1 cellular context compared by ENCODE assay signal in genomic region chr6:20266851-20267608, GRCh38.
TF ChIP-seq lines count a peak whose summit lies in the region.

No MANE protein-coding gene starts in this region.

TF ChIP-seq in GM12878, 131 proteins besides CTCF, POLR2A, EP300 and RAD21 (continued from another document):
- TF ChIP-seq ZBTB40 (IDR thresholded peaks at IDR 0.05; ENCODE audit: borderline replicate concordance) (peak; percentile 68), TCF7 (IDR thresholded peaks at IDR 0.05; ENCODE audit: borderline replicate concordance) (no peak), RUNX3 (IDR thresholded peaks at IDR 0.05; ENCODE audit: low read length) (peak; percentile 45), MTA3 (IDR thresholded peaks at IDR 0.05; ENCODE audit: borderline replicate concordance, low read length) (peak; percentile 52; the same call in 1 of the 2 replicates), MTA2 (IDR thresholded peaks at IDR 0.05; ENCODE audit: low read depth) (0 out of 2 replicates have a peak, but pooled peaks have one; percentile 13), ZNF687 (IDR thresholded peaks at IDR 0.05) (no peak), ZSCAN29 (IDR thresholded peaks at IDR 0.05) (no peak), E2F4 (IDR thresholded peaks at IDR 0.05; ENCODE audit: low read depth, low read length) (no peak), SRF (IDR thresholded peaks at IDR 0.05; ENCODE audit: low read depth in 2 of 2, low read length in 2 of 2) (peak in 1 of 2 experiments; percentile 46; a peak in 2 of 4 replicates), RFX5 (IDR thresholded peaks at IDR 0.05; ENCODE audit: low read depth, low read length) (no peak), TBL1XR1 (IDR thresholded peaks at IDR 0.05; ENCODE audit: low read depth, low read length) (no peak), FOXM1 (IDR thresholded peaks at IDR 0.05; ENCODE audit: low read depth, low read length) (peak; percentile 39; the same call in 1 of the 2 replicates), NFIC (IDR thresholded peaks at IDR 0.05; ENCODE audit: low read depth, low read length) (peak; percentile 74), YY1 (IDR thresholded peaks at IDR 0.05; ENCODE audit: low read depth, low read length) (peak; percentile 87), ETV6 (conservative IDR thresholded peaks at IDR 0.05 in 1 of 2, IDR thresholded peaks at IDR 0.05 in 1 of 2; ENCODE audit: borderline replicate concordance in 1 of 2, low read depth in 1 of 2) (peak in 1 of 2 experiments; percentile 57; a peak in 1 of 4 replicates)
- TF ChIP-seq, protein P1, sequence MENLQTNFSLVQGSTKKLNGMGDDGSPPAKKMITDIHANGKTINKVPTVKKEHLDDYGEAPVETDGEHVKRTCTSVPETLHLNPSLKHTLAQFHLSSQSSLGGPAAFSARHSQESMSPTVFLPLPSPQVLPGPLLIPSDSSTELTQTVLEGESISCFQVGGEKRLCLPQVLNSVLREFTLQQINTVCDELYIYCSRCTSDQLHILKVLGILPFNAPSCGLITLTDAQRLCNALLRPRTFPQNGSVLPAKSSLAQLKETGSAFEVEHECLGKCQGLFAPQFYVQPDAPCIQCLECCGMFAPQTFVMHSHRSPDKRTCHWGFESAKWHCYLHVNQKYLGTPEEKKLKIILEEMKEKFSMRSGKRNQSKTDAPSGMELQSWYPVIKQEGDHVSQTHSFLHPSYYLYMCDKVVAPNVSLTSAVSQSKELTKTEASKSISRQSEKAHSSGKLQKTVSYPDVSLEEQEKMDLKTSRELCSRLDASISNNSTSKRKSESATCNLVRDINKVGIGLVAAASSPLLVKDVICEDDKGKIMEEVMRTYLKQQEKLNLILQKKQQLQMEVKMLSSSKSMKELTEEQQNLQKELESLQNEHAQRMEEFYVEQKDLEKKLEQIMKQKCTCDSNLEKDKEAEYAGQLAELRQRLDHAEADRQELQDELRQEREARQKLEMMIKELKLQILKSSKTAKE (IDR thresholded peaks at IDR 0.05; ENCODE audit: low read depth, poor library complexity, severe bottlenecking) = no peak
- TF ChIP-seq, protein P2, sequence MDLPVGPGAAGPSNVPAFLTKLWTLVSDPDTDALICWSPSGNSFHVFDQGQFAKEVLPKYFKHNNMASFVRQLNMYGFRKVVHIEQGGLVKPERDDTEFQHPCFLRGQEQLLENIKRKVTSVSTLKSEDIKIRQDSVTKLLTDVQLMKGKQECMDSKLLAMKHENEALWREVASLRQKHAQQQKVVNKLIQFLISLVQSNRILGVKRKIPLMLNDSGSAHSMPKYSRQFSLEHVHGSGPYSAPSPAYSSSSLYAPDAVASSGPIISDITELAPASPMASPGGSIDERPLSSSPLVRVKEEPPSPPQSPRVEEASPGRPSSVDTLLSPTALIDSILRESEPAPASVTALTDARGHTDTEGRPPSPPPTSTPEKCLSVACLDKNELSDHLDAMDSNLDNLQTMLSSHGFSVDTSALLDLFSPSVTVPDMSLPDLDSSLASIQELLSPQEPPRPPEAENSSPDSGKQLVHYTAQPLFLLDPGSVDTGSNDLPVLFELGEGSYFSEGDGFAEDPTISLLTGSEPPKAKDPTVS (IDR thresholded peaks at IDR 0.05; ENCODE audit: low read depth, low read length) = no peak
- TF ChIP-seq, protein P3, sequence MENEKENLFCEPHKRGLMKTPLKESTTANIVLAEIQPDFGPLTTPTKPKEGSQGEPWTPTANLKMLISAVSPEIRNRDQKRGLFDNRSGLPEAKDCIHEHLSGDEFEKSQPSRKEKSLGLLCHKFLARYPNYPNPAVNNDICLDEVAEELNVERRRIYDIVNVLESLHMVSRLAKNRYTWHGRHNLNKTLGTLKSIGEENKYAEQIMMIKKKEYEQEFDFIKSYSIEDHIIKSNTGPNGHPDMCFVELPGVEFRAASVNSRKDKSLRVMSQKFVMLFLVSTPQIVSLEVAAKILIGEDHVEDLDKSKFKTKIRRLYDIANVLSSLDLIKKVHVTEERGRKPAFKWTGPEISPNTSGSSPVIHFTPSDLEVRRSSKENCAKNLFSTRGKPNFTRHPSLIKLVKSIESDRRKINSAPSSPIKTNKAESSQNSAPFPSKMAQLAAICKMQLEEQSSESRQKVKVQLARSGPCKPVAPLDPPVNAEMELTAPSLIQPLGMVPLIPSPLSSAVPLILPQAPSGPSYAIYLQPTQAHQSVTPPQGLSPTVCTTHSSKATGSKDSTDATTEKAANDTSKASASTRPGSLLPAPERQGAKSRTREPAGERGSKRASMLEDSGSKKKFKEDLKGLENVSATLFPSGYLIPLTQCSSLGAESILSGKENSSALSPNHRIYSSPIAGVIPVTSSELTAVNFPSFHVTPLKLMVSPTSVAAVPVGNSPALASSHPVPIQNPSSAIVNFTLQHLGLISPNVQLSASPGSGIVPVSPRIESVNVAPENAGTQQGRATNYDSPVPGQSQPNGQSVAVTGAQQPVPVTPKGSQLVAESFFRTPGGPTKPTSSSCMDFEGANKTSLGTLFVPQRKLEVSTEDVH (IDR thresholded peaks at IDR 0.05; ENCODE audit: low read depth, partially characterized antibody) = no peak
